ENCODE assay signal across 25 cellular contexts in the genomic region with DNA sequence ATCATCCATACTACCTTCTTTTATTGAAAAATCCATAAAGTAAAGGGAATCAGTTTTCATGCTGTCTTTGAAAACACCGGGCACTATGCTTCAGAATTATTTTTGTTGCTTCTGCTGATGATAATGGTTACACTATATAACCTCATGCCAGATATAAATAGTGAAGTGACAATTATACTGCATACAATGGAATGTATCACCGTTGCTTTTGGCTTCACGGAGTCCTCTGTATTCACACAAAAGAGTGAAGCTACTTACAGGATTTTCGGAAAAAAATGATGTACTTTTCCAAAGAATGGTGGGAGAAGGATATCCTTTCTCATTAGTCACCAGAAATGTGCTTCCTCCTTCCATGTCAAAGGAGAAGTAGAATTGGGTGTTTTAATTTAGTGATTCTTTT.
"Had no signal": no experiment of that assay in that cellular context is flagged by ENCODE, and none has a peak within 500 bp of the region (broad histone marks: within the 10 kb centered on the region; RNA-seq: fewer than 3 reads in every experiment).

No MANE protein-coding gene starts in this region.

- H3K9me3 ChIP-seq: adrenal gland, body of pancreas had no signal

- H3K4me3 ChIP-seq: adrenal gland, body of pancreas, SK-N-MC had no signal

- H3K27me3 ChIP-seq: adrenal gland, body of pancreas had no signal

- ATAC-seq: activated CD8-positive, alpha-beta T cell treated with anti-CD3 and anti-CD28 coated beads, Interleukin-2, amount 10 ng/mL, durations not matched to agents 7 days and 5 days; activated naive CD4-positive, alpha-beta T cell treated with anti-CD3 and anti-CD28 coated beads, Interleukin-2, amount 50 U/mL, for 72 hours; activated T-cell treated with anti-CD3 and anti-CD28 coated beads, Interleukin-2, amount 50 U/mL, for 4 hours; body of pancreas; PC-3; Right ventricle myocardium inferior had no signal

- FAIRE-seq: astrocyte, bronchial epithelial cell, RCC 7860 had no signal

- H3K27ac ChIP-seq: adrenal gland, body of pancreas, RWPE1, SK-N-MC had no signal

- H3K4me1 ChIP-seq: adrenal gland, body of pancreas had no signal

- DNase-seq: activated CD4-positive, alpha-beta T cell treated with anti-CD3 and anti-CD28 coated beads, Interleukin-2, amount 10 ng/mL, durations not matched to agents 24 days and 14 days; activated CD4-positive, alpha-beta T cell treated with anti-CD3 and anti-CD28 coated beads, Interleukin-2, amount 50 U/mL, for 4 hours; activated CD8-positive, alpha-beta T cell treated with anti-CD3 and anti-CD28 coated beads, Interleukin-2, amount 10 ng/mL, durations not matched to agents 7 days and 5 days; activated gamma-delta T cell treated with Interleukin-2 at 50 U/mL for 16 hours; activated naive CD4-positive, alpha-beta T cell treated with anti-CD3 and anti-CD28 coated beads for 36 hours; activated T-cell treated with anti-CD3 and anti-CD28 coated beads, Interleukin-2, amount 50 U/mL, for 4 hours; adrenal gland; body of pancreas; KG1; MM.1S; MV-4-11; NCI-H1092; NCI-H1436 treated with DMSO at 0.1 percent for 48 hours; NCI-H1694 treated with DMSO at 0.1 percent for 48 hours; NCI-H2029; NCI-H345; NCI-H524 treated with DMSO at 0.1 percent for 48 hours; PC-3 had no signal

- H3K36me3 ChIP-seq: adrenal gland had no signal
